Comparison of ENCODE assay signal across 22 cellular contexts in genomic region chr1:95249929-95250328, GRCh38.
"Had no signal": no experiment of that assay in that cellular context is flagged by ENCODE, and none has a peak within 500 bp of the region (broad histone marks: within the 10 kb centered on the region; RNA-seq: fewer than 3 reads in every experiment).

No MANE protein-coding gene starts in this region.

- H3K9me3 ChIP-seq: left lung, mucosa of descending colon, thyroid gland had no signal

- H3K27me3 Mint-ChIP-seq: activated CD4-positive, alpha-beta T cell treated with anti-CD3 and anti-CD28 coated beads, Interleukin-2, amount 10 ng/mL, durations not matched to agents 24 days and 14 days; activated CD8-positive, alpha-beta T cell treated with anti-CD3 and anti-CD28 coated beads for 36 hours; activated naive CD8-positive, alpha-beta T cell treated with anti-CD3 and anti-CD28 coated beads for 36 hours; activated T-helper 17 cell treated with anti-CD3 and anti-CD28 coated beads, Interleukin-2, amount 50 U/mL, for 72 hours; naive B cell; progenitor cell of endocrine pancreas; stimulated activated naive B cell treated with anti-CD40 and anti-IgM and Interleukin-4, amounts not matched to agents 10 μg/mL and 1 μg/mL and 100 μg/mL, for 72 hours had no signal

- H3K27ac Mint-ChIP-seq: activated CD4-positive, alpha-beta T cell treated with anti-CD3 and anti-CD28 coated beads, Interleukin-2, amount 10 ng/mL, durations not matched to agents 24 days and 14 days; activated CD8-positive, alpha-beta T cell treated with anti-CD3 and anti-CD28 coated beads for 36 hours; activated naive CD8-positive, alpha-beta T cell treated with anti-CD3 and anti-CD28 coated beads for 36 hours; activated T-helper 17 cell treated with anti-CD3 and anti-CD28 coated beads, Interleukin-2, amount 50 U/mL, for 72 hours; stimulated activated naive B cell treated with anti-CD40 and anti-IgM and Interleukin-4, amounts not matched to agents 10 μg/mL and 1 μg/mL and 100 μg/mL, for 72 hours had no signal

- H3K9me3 Mint-ChIP-seq: activated CD4-positive, alpha-beta T cell treated with anti-CD3 and anti-CD28 coated beads, Interleukin-2, amount 10 ng/mL, durations not matched to agents 24 days and 14 days; activated CD8-positive, alpha-beta T cell treated with anti-CD3 and anti-CD28 coated beads for 36 hours; activated T-helper 17 cell treated with anti-CD3 and anti-CD28 coated beads, Interleukin-2, amount 50 U/mL, for 72 hours had no signal

- H3K27me3 ChIP-seq: dorsolateral prefrontal cortex, foreskin keratinocyte, left lung, thyroid gland had no signal

- H3K27ac ChIP-seq: epithelial cell of prostate, foreskin keratinocyte, left lung, thyroid gland had no signal

- DNase-seq: activated CD4-positive, alpha-beta T cell treated with anti-CD3 and anti-CD28 coated beads, Interleukin-2, amount 10 ng/mL, durations not matched to agents 24 days and 14 days; activated CD4-positive, CD25-positive, alpha-beta regulatory T cell; activated CD8-positive, alpha-beta T cell treated with anti-CD3 and anti-CD28 coated beads for 36 hours; activated naive CD4-positive, alpha-beta T cell; activated naive CD8-positive, alpha-beta T cell treated with anti-CD3 and anti-CD28 coated beads for 36 hours; activated T-cell treated with anti-CD3 and anti-CD28 coated beads, Interleukin-2, amount 50 U/mL, for 1 hour; amygdala; central memory CD4-positive, alpha-beta T cell; dorsolateral prefrontal cortex; foreskin keratinocyte; left lung; mucosa of descending colon; naive B cell; stimulated activated CD4-positive, alpha-beta T cell treated with anti-CD3 and anti-CD28 coated beads, Interleukin-4, amount 100 ng/mL, for 24 hours; stimulated activated naive B cell treated with anti-CD40 and anti-IgM and Interleukin-4, amounts not matched to agents 10 μg/mL and 1 μg/mL and 100 μg/mL, for 72 hours; T-helper 2 cell; thyroid gland had no signal

- H3K4me1 ChIP-seq: foreskin keratinocyte, left lung had no signal

- H3K4me3 Mint-ChIP-seq: activated CD4-positive, alpha-beta T cell treated with anti-CD3 and anti-CD28 coated beads, Interleukin-2, amount 10 ng/mL, durations not matched to agents 24 days and 14 days; activated CD8-positive, alpha-beta T cell treated with anti-CD3 and anti-CD28 coated beads for 36 hours; activated naive CD8-positive, alpha-beta T cell treated with anti-CD3 and anti-CD28 coated beads for 36 hours; activated T-helper 17 cell treated with anti-CD3 and anti-CD28 coated beads, Interleukin-2, amount 50 U/mL, for 72 hours; naive B cell; neural crest cell; stimulated activated naive B cell treated with anti-CD40 and anti-IgM and Interleukin-4, amounts not matched to agents 10 μg/mL and 1 μg/mL and 100 μg/mL, for 72 hours had no signal

- H3K4me3 ChIP-seq: dorsolateral prefrontal cortex, left lung, mucosa of descending colon, thyroid gland had no signal

- H3K4me1 Mint-ChIP-seq: activated CD4-positive, alpha-beta T cell treated with anti-CD3 and anti-CD28 coated beads, Interleukin-2, amount 10 ng/mL, durations not matched to agents 24 days and 14 days; activated T-helper 17 cell treated with anti-CD3 and anti-CD28 coated beads, Interleukin-2, amount 50 U/mL, for 72 hours had no signal

- ATAC-seq: activated CD8-positive, alpha-beta T cell treated with anti-CD3 and anti-CD28 coated beads for 36 hours; activated T-helper 17 cell treated with anti-CD3 and anti-CD28 coated beads, Interleukin-2, amount 50 U/mL, for 72 hours; foreskin keratinocyte; left lung; mucosa of descending colon; sciatic nerve; stimulated activated naive B cell treated with anti-CD40 and anti-IgM and Interleukin-4, amounts not matched to agents 10 μg/mL and 1 μg/mL and 100 μg/mL, for 72 hours had no signal
